1 cellular context compared by ENCODE assay signal in the genomic region with DNA sequence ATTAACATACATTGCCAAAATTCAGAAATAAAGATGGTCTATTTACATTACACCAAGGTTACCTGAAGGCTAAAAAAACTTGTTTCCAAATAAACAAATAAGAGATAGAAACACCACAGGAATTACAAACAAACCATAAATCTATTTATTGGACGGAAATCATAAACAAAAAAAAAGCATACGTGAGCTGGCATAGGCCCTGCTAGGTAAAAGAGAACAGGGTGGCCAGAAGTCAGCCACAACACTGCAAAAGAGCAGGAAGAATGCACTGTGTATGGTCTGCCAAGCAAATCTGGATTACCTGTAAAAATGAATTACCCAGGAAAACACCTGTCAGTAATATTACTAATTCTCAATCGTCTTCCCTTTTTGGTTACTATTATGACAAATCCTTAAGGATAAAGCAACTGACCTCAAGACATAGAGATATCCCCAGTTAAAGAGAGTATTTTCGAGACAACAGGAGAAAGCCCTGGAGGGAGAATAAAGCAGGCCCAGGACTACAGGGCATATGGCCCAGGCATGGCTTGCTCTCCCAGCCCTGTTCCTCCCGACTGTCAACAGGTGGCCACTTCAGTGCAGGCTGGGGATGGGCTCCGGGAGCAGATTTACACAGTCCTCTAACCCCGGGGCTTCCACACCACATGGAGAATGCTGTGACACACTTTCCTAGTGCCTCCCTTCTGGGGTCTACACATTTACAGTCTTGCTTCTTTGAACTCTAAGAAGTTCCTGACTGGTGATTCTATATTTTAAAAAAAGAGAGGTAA.
TF ChIP-seq lines count a peak whose summit lies in the region.

No MANE protein-coding gene starts in this region.

TF ChIP-seq in IMR-90, 13 proteins besides CTCF, POLR2A, EP300 and RAD21:
- TF ChIP-seq, protein P1, sequence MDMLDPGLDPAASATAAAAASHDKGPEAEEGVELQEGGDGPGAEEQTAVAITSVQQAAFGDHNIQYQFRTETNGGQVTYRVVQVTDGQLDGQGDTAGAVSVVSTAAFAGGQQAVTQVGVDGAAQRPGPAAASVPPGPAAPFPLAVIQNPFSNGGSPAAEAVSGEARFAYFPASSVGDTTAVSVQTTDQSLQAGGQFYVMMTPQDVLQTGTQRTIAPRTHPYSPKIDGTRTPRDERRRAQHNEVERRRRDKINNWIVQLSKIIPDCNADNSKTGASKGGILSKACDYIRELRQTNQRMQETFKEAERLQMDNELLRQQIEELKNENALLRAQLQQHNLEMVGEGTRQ (IDR thresholded peaks at IDR 0.05; ENCODE audit: low read depth, low read length) = no peak
- TF ChIP-seq, protein P2, sequence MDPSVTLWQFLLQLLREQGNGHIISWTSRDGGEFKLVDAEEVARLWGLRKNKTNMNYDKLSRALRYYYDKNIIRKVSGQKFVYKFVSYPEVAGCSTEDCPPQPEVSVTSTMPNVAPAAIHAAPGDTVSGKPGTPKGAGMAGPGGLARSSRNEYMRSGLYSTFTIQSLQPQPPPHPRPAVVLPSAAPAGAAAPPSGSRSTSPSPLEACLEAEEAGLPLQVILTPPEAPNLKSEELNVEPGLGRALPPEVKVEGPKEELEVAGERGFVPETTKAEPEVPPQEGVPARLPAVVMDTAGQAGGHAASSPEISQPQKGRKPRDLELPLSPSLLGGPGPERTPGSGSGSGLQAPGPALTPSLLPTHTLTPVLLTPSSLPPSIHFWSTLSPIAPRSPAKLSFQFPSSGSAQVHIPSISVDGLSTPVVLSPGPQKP (IDR thresholded peaks at IDR 0.05; ENCODE audit: borderline replicate concordance, low read depth, low read length) = no peak
- no peak for TF ChIP-seq FOS (IDR thresholded peaks at IDR 0.05; ENCODE audit: low read depth, low read length)
- TF ChIP-seq SMC3 (IDR thresholded peaks at IDR 0.05; ENCODE audit: low read depth, low read length) = no peak
- no peak for TF ChIP-seq CEBPB (IDR thresholded peaks at IDR 0.05; ENCODE audit: low read depth, low read length)
